Comparison of ENCODE assay signal across 8 cellular contexts in genomic region chr9:6412572-6413364, GRCh38. TPM values are rescaled to one million over a fixed set of nuclear protein-coding genes. Genes with fewer than 3 reads are reported as not detected.
DNase-seq lines count a peak whose midpoint lies in the region; ATAC-seq and TF ChIP-seq lines count a peak whose summit lies in the region.

A gene with protein sequence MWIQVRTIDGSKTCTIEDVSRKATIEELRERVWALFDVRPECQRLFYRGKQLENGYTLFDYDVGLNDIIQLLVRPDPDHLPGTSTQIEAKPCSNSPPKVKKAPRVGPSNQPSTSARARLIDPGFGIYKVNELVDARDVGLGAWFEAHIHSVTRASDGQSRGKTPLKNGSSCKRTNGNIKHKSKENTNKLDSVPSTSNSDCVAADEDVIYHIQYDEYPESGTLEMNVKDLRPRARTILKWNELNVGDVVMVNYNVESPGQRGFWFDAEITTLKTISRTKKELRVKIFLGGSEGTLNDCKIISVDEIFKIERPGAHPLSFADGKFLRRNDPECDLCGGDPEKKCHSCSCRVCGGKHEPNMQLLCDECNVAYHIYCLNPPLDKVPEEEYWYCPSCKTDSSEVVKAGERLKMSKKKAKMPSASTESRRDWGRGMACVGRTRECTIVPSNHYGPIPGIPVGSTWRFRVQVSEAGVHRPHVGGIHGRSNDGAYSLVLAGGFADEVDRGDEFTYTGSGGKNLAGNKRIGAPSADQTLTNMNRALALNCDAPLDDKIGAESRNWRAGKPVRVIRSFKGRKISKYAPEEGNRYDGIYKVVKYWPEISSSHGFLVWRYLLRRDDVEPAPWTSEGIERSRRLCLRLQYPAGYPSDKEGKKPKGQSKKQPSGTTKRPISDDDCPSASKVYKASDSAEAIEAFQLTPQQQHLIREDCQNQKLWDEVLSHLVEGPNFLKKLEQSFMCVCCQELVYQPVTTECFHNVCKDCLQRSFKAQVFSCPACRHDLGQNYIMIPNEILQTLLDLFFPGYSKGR (plus strand): TSS chr9:6413199. CDS start chr9:6413491, 292 bp downstream.

- no peaks in the 10 kb centered on the region for H3K27me3 ChIP-seq in BLaER1
- no peaks in the 10 kb centered on the region for H3K27me3 ChIP-seq in left lung

- peaks cover 55% of the 10 kb centered on the region for H3K4me1 ChIP-seq in BLaER1
- H3K4me1 ChIP-seq in left lung, result peaks cover 13 to 37% of the 10 kb centered on the region in 2 donors

- H3K4me2 ChIP-seq in BLaER1, result peak within 1 kb of the TSS; percentile 95

- peaks cover 24% of the 10 kb centered on the region for H3K36me3 ChIP-seq in BLaER1
- H3K36me3 ChIP-seq in left lung, result no peaks in the 10 kb centered on the region

- TF ChIP-seq CTCF in left lung (IDR thresholded peaks at IDR 0.05), result peak in 1 of 2 donors; percentile 30

- H3K9me3 ChIP-seq in BLaER1 (no peaks in the 10 kb centered on the region), left lung (no peaks in the 10 kb centered on the region)

- peak within 1 kb of the TSS; percentile 100 for H3K27ac ChIP-seq in BLaER1
- H3K27ac ChIP-seq in left lung, result peak within 1 kb of the TSS; percentile 89 to 90

- peak within 1 kb of the TSS; percentile 100 for H3K9ac ChIP-seq in BLaER1

- intact Hi-C loops in left lung (cut with DNase I), result no loop called here

- H4K20me1 ChIP-seq in BLaER1, result peaks cover 44% of the 10 kb centered on the region

- ATAC-seq in GM19328 (IDR thresholded peaks at IDR 0.05; ENCODE audit: unreplicated experiment) (peak; percentile 75), HG03520 (IDR thresholded peaks at IDR 0.05; ENCODE audit: unreplicated experiment) (peak; percentile 72), left lung (peak; percentile 96)

- H3K4me3 ChIP-seq in BLaER1 (peak within 1 kb of the TSS; percentile 100), left lung (peak within 1 kb of the TSS; percentile 95 to 98)

- DNase-seq in NCI-H69 (lab: John Stamatoyannopoulos, UW) (peak; percentile 99), dedifferentiated amniotic fluid mesenchymal stem cell (ENCODE audit: extremely low spot score) (peak; percentile 98), left lung (peak; percentile 99 to 100)
- DNase-seq in activated CD4-positive, alpha-beta T cell treated with anti-CD3 and anti-CD28 coated beads, Interleukin-2, amount 50 U/mL, for 1 hour, result peak; percentile 99
- DNase-seq in stimulated activated CD4-positive, alpha-beta T cell treated with anti-CD3 and anti-CD28 coated beads, Interleukin-2, amount 100 ng/mL, for 48 hours, result peak; percentile 98 to 99

RNA-seq across cellular contexts. Expression of the gene that starts here (rescaled TPM):
- 10 to 100 TPM; 32.7 to 34.1 TPM for total RNA-seq in left lung

Comparison
In these comparisons a context has a peak if more than half of its experiments do, and no peak if none do; other contexts are left out.
1. Peak in every context shown above with its lines: DNase-seq, ATAC-seq, H3K4me3 ChIP-seq and H3K27ac ChIP-seq.